Comparison of ENCODE assay signal across 8 cellular contexts in the genomic region with DNA sequence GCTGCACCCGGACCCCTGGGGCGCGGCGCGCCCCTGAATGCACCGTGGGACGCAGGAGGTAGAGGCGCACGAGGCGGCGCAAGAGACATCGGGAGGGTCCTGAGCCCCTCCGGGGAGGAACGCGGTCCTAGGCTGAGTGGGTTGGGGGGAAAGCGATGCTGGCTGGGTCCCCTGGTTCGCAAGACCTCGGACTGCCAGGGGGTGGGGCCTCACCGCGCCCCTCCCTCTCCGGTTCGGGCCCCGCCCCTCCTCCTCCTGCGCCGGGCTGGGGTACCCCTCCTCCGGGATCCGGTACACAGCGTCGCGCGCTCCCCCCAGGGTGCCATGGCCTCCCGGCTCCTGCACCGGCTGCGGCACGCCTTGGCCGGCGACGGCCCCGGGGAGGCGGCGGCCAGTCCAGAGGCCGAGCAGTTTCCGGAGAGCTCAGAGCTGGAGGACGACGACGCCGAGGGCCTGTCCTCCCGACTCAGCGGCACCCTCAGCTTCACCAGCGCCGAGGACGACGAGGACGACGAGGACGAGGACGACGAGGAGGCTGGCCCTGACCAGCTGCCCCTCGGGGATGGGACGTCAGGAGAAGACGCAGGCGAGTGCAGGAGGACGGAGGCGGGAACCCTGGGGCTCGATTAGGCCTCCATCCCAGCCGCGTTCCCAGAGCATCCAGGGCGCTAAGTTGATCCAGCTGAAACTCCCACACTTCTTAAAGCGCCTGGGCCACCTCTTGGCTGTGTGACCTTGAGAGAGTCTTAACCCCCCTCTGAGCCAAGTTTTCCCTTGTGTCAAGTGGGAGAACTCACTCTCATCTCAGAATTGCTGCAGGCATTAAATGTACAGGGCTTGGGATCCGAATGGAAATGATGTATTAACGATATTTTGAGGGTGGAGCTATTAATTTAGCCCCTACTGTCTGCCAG. TPM values are rescaled to one million over a fixed set of nuclear protein-coding genes. Genes with fewer than 3 reads are reported as not detected.
A peak's percentile ranks its signal among the peaks of the same experiment; 100 is the strongest.
DNase-seq lines count a peak whose midpoint lies in the region; ATAC-seq and TF ChIP-seq lines count a peak whose summit lies in the region.

No MANE protein-coding gene starts in this region.

- peak overlapping the region; percentile 76 for H3K4me3 Mint-ChIP-seq in WTC11

- TF ChIP-seq EP300 in Ishikawa (IDR thresholded peaks at IDR 0.05; ENCODE audit: borderline replicate concordance) = no peak

- H3K27me3 Mint-ChIP-seq in WTC11 (ENCODE audit: low read depth) = no peaks in the 10 kb centered on the region

- peaks cover 15% of the 10 kb centered on the region for H3K4me1 ChIP-seq in ES-I3 (ENCODE audit: insufficient read depth, low read length)
- peaks cover 19 to 62% (median 46%) of the 10 kb centered on the region in 6 donors for H3K4me1 ChIP-seq in spleen

- POLR2A ChIA-PET in WTC11 (lab: Charles Lee) = interaction anchor here (0.9 to 2.0 kb wide), 3 partner anchors 10 to 101 kb away, joined by 3 to 9 read pairs (median 8); a partner anchor contains a TSS

- no peak overlapping the region for H3K27ac Mint-ChIP-seq in WTC11

- intact Hi-C loops in spleen (cut with DNase I; ENCODE audit: low total_unique reads) = no loop called here

- peak; percentile 91 for ATAC-seq in WTC11

- H3K36me3 Mint-ChIP-seq in WTC11 = peaks cover 3% of the 10 kb centered on the region; the same call in 1 of the 2 replicates

- TF ChIP-seq CTCF in WTC11 (IDR thresholded peaks at IDR 0.05) (no peak), choroid plexus epithelial cell (conservative IDR thresholded peaks at IDR 0.05; ENCODE audit: low read depth, low read length) (no peak), spleen (IDR thresholded peaks at IDR 0.05 in 8 of 11, conservative IDR thresholded peaks at IDR 0.05 in 3 of 11) (no peak)

- H3K27me3 ChIP-seq in spleen (replicated peaks in 1 of 7) = no peaks in the 10 kb centered on the region

- no peak for TF ChIP-seq POLR2A in spleen (IDR thresholded peaks at IDR 0.05)

- CTCF ChIA-PET in WTC11 (lab: Charles Lee) = interaction anchor here (0.7 to 2.7 kb wide), 8 partner anchors 10 to 178 kb away, joined by 3 to 27 read pairs (median 6); a partner anchor contains a TSS

- DNase-seq in WTC11 (ENCODE audit: low spot score) (peak; percentile 87), choroid plexus epithelial cell (ENCODE audit: low read depth) (peak; percentile 60), kidney glomerular epithelial cell (lab: John Stamatoyannopoulos, UW) (peak; percentile 36), spleen (peak; percentile 90), MV-4-11 (lab: John Stamatoyannopoulos, UW) (no peak), HUDEP-2 (lab: John Stamatoyannopoulos, UW; ENCODE audit: unreplicated experiment in 76 of 76) (no peak)

- H3K27ac ChIP-seq in spleen = peak overlapping the region; percentile 64 to 93 (median 86)

- H3K9me3 ChIP-seq in ES-I3 (ENCODE audit: control insufficient read depth, insufficient read depth, low read length) (no peaks in the 10 kb centered on the region), spleen (no peaks in the 10 kb centered on the region)

- H3K4me3 ChIP-seq in choroid plexus epithelial cell (ENCODE audit: low read depth, low read length) = peak overlapping the region; percentile 73
- H3K4me3 ChIP-seq in spleen = peak overlapping the region; percentile 54 to 90 (median 68)

- peaks cover 4% of the 10 kb centered on the region; the same call in 1 of the 2 replicates for H3K36me3 ChIP-seq in ES-I3 (ENCODE audit: insufficient read depth, low read length)
- peaks cover 0 to 20% (median 6%) of the 10 kb centered on the region in 6 donors for H3K36me3 ChIP-seq in spleen

- H3K9me3 Mint-ChIP-seq in WTC11 = no peaks in the 10 kb centered on the region

- peak overlapping the region; percentile 98 for H3K9ac ChIP-seq in ES-I3 (ENCODE audit: low read depth, low read length)

- no peak for TF ChIP-seq RAD21 in Ishikawa (IDR thresholded peaks at IDR 0.05; ENCODE audit: low read depth)

- peaks cover 18% of the 10 kb centered on the region for H3K4me1 Mint-ChIP-seq in WTC11

- 9 to 23% (median 13%) methylated on average over 22 to 71 of the region's 71 CpGs for WGBS in spleen, 5 donors

TF ChIP-seq in Ishikawa, 13 proteins besides CTCF, POLR2A, EP300 and RAD21 (continues in another document):
- TF ChIP-seq ZBTB7A (IDR thresholded peaks at IDR 0.05; ENCODE audit: low read depth) (peak; percentile 89), CREB1 (IDR thresholded peaks at IDR 0.05; ENCODE audit: low read depth) (no peak), TEAD4 (IDR thresholded peaks at IDR 0.05) (no peak), FOXM1 (IDR thresholded peaks at IDR 0.05; ENCODE audit: borderline replicate concordance, low read depth) (no peak)
- TF ChIP-seq, protein P1, sequence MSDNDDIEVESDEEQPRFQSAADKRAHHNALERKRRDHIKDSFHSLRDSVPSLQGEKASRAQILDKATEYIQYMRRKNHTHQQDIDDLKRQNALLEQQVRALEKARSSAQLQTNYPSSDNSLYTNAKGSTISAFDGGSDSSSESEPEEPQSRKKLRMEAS (IDR thresholded peaks at IDR 0.05) = peak; percentile 64
- TF ChIP-seq, protein P2, sequence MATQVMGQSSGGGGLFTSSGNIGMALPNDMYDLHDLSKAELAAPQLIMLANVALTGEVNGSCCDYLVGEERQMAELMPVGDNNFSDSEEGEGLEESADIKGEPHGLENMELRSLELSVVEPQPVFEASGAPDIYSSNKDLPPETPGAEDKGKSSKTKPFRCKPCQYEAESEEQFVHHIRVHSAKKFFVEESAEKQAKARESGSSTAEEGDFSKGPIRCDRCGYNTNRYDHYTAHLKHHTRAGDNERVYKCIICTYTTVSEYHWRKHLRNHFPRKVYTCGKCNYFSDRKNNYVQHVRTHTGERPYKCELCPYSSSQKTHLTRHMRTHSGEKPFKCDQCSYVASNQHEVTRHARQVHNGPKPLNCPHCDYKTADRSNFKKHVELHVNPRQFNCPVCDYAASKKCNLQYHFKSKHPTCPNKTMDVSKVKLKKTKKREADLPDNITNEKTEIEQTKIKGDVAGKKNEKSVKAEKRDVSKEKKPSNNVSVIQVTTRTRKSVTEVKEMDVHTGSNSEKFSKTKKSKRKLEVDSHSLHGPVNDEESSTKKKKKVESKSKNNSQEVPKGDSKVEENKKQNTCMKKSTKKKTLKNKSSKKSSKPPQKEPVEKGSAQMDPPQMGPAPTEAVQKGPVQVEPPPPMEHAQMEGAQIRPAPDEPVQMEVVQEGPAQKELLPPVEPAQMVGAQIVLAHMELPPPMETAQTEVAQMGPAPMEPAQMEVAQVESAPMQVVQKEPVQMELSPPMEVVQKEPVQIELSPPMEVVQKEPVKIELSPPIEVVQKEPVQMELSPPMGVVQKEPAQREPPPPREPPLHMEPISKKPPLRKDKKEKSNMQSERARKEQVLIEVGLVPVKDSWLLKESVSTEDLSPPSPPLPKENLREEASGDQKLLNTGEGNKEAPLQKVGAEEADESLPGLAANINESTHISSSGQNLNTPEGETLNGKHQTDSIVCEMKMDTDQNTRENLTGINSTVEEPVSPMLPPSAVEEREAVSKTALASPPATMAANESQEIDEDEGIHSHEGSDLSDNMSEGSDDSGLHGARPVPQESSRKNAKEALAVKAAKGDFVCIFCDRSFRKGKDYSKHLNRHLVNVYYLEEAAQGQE (IDR thresholded peaks at IDR 0.05; ENCODE audit: low read depth) = no peak

TF ChIP-seq in WTC11, 78 proteins besides CTCF, POLR2A, EP300 and RAD21 (continues in another document):
- TF ChIP-seq FOXJ3 (CRISPR knock-in tag; IDR thresholded peaks at IDR 0.05; ENCODE audit: borderline replicate concordance) = no peak
- TF ChIP-seq, protein P3, sequence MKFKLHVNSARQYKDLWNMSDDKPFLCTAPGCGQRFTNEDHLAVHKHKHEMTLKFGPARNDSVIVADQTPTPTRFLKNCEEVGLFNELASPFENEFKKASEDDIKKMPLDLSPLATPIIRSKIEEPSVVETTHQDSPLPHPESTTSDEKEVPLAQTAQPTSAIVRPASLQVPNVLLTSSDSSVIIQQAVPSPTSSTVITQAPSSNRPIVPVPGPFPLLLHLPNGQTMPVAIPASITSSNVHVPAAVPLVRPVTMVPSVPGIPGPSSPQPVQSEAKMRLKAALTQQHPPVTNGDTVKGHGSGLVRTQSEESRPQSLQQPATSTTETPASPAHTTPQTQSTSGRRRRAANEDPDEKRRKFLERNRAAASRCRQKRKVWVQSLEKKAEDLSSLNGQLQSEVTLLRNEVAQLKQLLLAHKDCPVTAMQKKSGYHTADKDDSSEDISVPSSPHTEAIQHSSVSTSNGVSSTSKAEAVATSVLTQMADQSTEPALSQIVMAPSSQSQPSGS (CRISPR knock-in tag; IDR thresholded peaks at IDR 0.05; ENCODE audit: borderline replicate concordance, low read depth) = no peak
- peak; percentile 80; the same call in 1 of the 2 replicates for TF ChIP-seq RELA (CRISPR knock-in tag; IDR thresholded peaks at IDR 0.05; ENCODE audit: borderline replicate concordance)
- peak; percentile 92 for TF ChIP-seq FOXP1 (CRISPR knock-in tag; IDR thresholded peaks at IDR 0.05; ENCODE audit: borderline replicate concordance)

RNA-seq across cellular contexts. Expression of a gene that starts 0.5 kb away (rescaled TPM):
- 17.9 to 23.1 TPM (median 21.7 TPM) in 3 replicates for total RNA-seq in WTC11 (2021)
- total RNA-seq in spleen = 10 to 100 TPM in 6 of 7 donors, 1 to 10 TPM in 1; 8.8 to 32.4 (median 20.0) TPM
- polyA plus RNA-seq in spleen = 10 to 100 TPM in 2 of 3 donors, 1 to 10 TPM in 1; 6.3 to 15.8 (median 15.7) TPM

RNA-seq across cellular contexts. Expression of a gene that starts 7.0 kb away (rescaled TPM):
- total RNA-seq in WTC11 (2021) = 2.7 to 3.6 TPM (median 3.0 TPM) in 3 replicates
- under 1 TPM in 2 of 7 donors, not detected in 5; 0.54 to 0.89 TPM for total RNA-seq in spleen
- polyA plus RNA-seq in spleen = 1 to 10 TPM; 1.4 to 3.4 (median 1.9) TPM

RNA-seq across cellular contexts. Expression of a gene that starts 21.7 kb away (rescaled TPM):
- 249 to 251 TPM (median 249 TPM) in 3 replicates for total RNA-seq in WTC11 (2021)
- 10 to 100 TPM in 4 of 7 donors, 1 to 10 TPM in 3; 3.0 to 22.2 (median 12.3) TPM for total RNA-seq in spleen
- 10 to 100 TPM; 11.4 to 56.4 (median 19.7) TPM for polyA plus RNA-seq in spleen

RNA-seq across cellular contexts. Expression of a gene that starts 23.1 kb away (rescaled TPM):
- total RNA-seq in WTC11 (2021) (38.1 to 41.1 TPM (median 39.4 TPM) in 3 replicates), spleen (10 to 100 TPM; 19.4 to 37.4 (median 24.7) TPM)
- 10 to 100 TPM; 28.1 to 36.7 (median 34.2) TPM for polyA plus RNA-seq in spleen

RNA-seq across cellular contexts. Expression of a gene that starts 23.3 kb away (rescaled TPM):
- total RNA-seq in WTC11 (2021) = 3.4 to 5.4 TPM (median 4.7 TPM) in 3 replicates
- 1 to 10 TPM; 4.4 to 7.1 (median 5.4) TPM for total RNA-seq in spleen
- polyA plus RNA-seq in spleen = 1 to 10 TPM; 3.1 to 4.2 (median 3.5) TPM

Comparison
In these comparisons a context has a peak if more than half of its experiments do, and no peak if none do; other contexts are left out.
1. DNase-seq: peak in WTC11 (single experiment), choroid plexus epithelial cell (single experiment), kidney glomerular epithelial cell (single experiment) and spleen (single experiment); none in MV-4-11 (single experiment) and HUDEP-2 (0 of 76).
2. RNA of a gene that starts 21.7 kb away (total RNA-seq): 249 to 251 TPM in WTC11; 3.0 to 22.2 TPM in spleen; every median in the first group is over 10 times any median in the second.